ENCODE assay signal across 21 cellular contexts in genomic region chr5:94234987-94235386, GRCh38.
"Had no signal": no experiment of that assay in that cellular context is flagged by ENCODE, and none has a peak within 500 bp of the region (broad histone marks: within the 10 kb centered on the region; RNA-seq: fewer than 3 reads in every experiment).

No MANE protein-coding gene starts in this region.

- H3K27me3 ChIP-seq: dorsolateral prefrontal cortex, esophagus muscularis mucosa, foreskin keratinocyte, gastroesophageal sphincter, heart left ventricle, hepatocyte had no signal

- H3K9me3 ChIP-seq: mucosa of descending colon had no signal

- H3K36me3 ChIP-seq: esophagus muscularis mucosa, gastroesophageal sphincter, heart left ventricle, left ventricle myocardium inferior, lower lobe of right lung had no signal

- ATAC-seq: foreskin keratinocyte, gastroesophageal sphincter, heart left ventricle, left cardiac atrium, lower lobe of right lung, mucosa of descending colon had no signal

- DNase-seq: dermis blood vessel endothelial cell; dorsolateral prefrontal cortex; effector CD4-positive, alpha-beta T cell; effector memory CD4-positive, alpha-beta T cell; foreskin keratinocyte; heart left ventricle; hypothalamus; immature natural killer cell; left cardiac atrium; left ventricle myocardium inferior; lower lobe of right lung; mesenchymal stem cell; mucosa of descending colon had no signal

- H3K4me1 ChIP-seq: foreskin keratinocyte, heart left ventricle, left ventricle myocardium inferior had no signal

- H3K27ac ChIP-seq: coronary artery, dorsolateral prefrontal cortex, esophagus muscularis mucosa, foreskin keratinocyte, gastroesophageal sphincter, heart left ventricle, hepatocyte, left ventricle myocardium inferior, lower lobe of right lung had no signal

- FAIRE-seq: colon, endothelial cell of umbilical vein, frontal cortex, keratinocyte had no signal

- H3K4me3 ChIP-seq: coronary artery, dorsolateral prefrontal cortex, esophagus muscularis mucosa, gastroesophageal sphincter, heart left ventricle, hepatocyte, left ventricle myocardium inferior, lower lobe of right lung, mucosa of descending colon had no signal
